ENCODE assay signal across 1 cellular context in genomic region chr1:17881761-17882160, GRCh38.
TF ChIP-seq lines count a peak whose summit lies in the region.

No MANE protein-coding gene starts in this region.

TF ChIP-seq in WTC11, 78 proteins besides CTCF, POLR2A, EP300 and RAD21 (continued from another document):
- TF ChIP-seq STAT6 (CRISPR knock-in tag; conservative IDR thresholded peaks at IDR 0.05; ENCODE audit: low read depth) (no peak), TEAD1 (CRISPR knock-in tag; IDR thresholded peaks at IDR 0.05) (no peak), ATF1 (CRISPR knock-in tag; IDR thresholded peaks at IDR 0.05) (no peak), ELF4 (CRISPR knock-in tag; IDR thresholded peaks at IDR 0.05; ENCODE audit: low read depth) (no peak), ZBTB43 (CRISPR knock-in tag; IDR thresholded peaks at IDR 0.05) (no peak), KAT7 (CRISPR knock-in tag; IDR thresholded peaks at IDR 0.05; ENCODE audit: borderline replicate concordance) (no peak)
